8 cellular contexts compared by ENCODE assay signal in the genomic region with DNA sequence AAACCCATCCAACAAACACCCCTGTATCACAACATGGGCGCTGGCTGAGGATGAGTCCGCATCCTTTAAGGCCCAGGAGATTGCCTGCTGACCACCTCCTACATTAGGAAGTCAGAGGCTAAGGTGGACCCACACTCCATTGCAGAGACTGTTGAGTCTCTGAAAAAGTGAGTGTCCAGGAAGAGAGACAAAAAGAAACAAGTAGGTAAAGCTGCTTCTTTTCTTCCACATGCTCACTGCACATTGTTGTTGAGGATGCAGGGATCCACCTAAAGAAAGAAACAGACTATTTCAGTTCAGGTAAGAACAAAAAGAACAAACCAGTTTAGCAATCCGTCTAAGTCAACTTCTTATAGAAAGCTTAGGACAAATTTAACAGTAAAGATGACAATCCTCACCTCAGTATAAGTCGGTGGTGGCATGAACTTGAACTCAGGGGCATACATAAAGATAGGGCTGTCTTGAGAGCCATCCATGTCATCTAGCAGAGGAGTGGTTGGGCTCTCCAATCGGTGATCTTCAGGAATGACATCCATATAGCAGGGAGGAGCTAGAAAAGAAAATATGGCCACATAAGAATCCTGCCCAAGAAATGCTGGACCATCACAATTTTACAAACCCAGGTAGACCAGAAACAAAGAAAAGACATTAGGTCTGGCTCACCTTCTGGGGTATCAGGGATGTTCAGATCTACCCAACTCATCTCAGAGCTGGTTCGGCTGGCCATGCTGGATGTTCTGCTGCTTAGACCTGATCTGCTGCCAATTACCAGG. TPM values are rescaled to one million over a fixed set of nuclear protein-coding genes. Genes with fewer than 3 reads are reported as not detected.
DNase-seq lines count a peak whose midpoint lies in the region; ATAC-seq and TF ChIP-seq lines count a peak whose summit lies in the region.

No MANE protein-coding gene starts in this region.

- peak overlapping the region; percentile 99 for H3K27ac Mint-ChIP-seq in activated CD4-positive, alpha-beta T cell treated with anti-CD3 and anti-CD28 coated beads, Interleukin-2, amount 10 ng/mL, durations not matched to agents 7 days and 5 days

- POLR2A ChIA-PET in activated CD4-positive, alpha-beta T cell treated with anti-CD3 and anti-CD28 coated beads, Interleukin-2, amount 10 ng/mL, durations not matched to agents 7 days and 5 days (lab: Charles Lee): interaction anchor here (2.6 kb wide), 1 partner anchor 14 kb away, joined by 16 read pairs; no protein-coding TSS in a partner anchor

- no peaks in the 10 kb centered on the region for H3K27me3 Mint-ChIP-seq in activated CD4-positive, alpha-beta T cell treated with anti-CD3 and anti-CD28 coated beads, Interleukin-2, amount 10 ng/mL, durations not matched to agents 7 days and 5 days

- 53% methylated on average over 6 of the region's 6 CpGs for WGBS in liver
- 37% methylated on average over 6 of the region's 6 CpGs for WGBS in thymus

- DNase-seq in activated CD4-positive, alpha-beta T cell treated with anti-CD3 and anti-CD28 coated beads, Interleukin-2, amount 10 ng/mL, durations not matched to agents 7 days and 5 days: no peak
- no peak for DNase-seq in activated CD4-positive, alpha-beta T cell treated with anti-CD3 and anti-CD28 coated beads for 48 hours
- DNase-seq in adipocyte (ENCODE audit: low read depth) (no peak), COR-L47 (lab: John Stamatoyannopoulos, UW) (no peak)

- H3K27ac ChIP-seq in liver (ENCODE audit: low read depth in 1 of 2, low read length in 2 of 2) (peak overlapping the region; percentile 79 to 95), thymus (ENCODE audit: low read depth) (peak overlapping the region; percentile 95)

- CTCF ChIA-PET in activated CD4-positive, alpha-beta T cell treated with anti-CD3 and anti-CD28 coated beads, Interleukin-2, amount 10 ng/mL, durations not matched to agents 7 days and 5 days (lab: Charles Lee): interaction anchor here (1.0 to 13.2 kb wide), 4 partner anchors 10 to 30 kb away, joined by 4 to 154 read pairs (median 6); a partner anchor contains a TSS

- H3K36me3 ChIP-seq in adipocyte (ENCODE audit: control insufficient read depth, insufficient read depth, low read length, severe bottlenecking) (peaks cover 35% of the 10 kb centered on the region), liver (ENCODE audit: control insufficient read depth in 4 of 4, insufficient read depth in 3 of 4, low read depth in 1 of 4, low read length in 3 of 4) (peaks cover 6 to 29% (median 20%) of the 10 kb centered on the region in 4 donors), thymus (ENCODE audit: control insufficient read depth, insufficient read depth) (peaks cover 31% of the 10 kb centered on the region)

- TF ChIP-seq RAD21 in liver (IDR thresholded peaks at IDR 0.05): no peak

- ATAC-seq in HG03457 (IDR thresholded peaks at IDR 0.05; ENCODE audit: unreplicated experiment): no peak
- no peak for ATAC-seq in GM18868 (IDR thresholded peaks at IDR 0.05; ENCODE audit: unreplicated experiment)

- TF ChIP-seq CTCF in liver (IDR thresholded peaks at IDR 0.05; ENCODE audit: low read depth, low read length, missing input control): no peak

- peak overlapping the region; percentile 89 for H3K4me3 ChIP-seq in adipocyte (ENCODE audit: low read length)
- peak overlapping the region; percentile 63 to 100 (median 86) for H3K4me3 ChIP-seq in liver (ENCODE audit: low read depth in 1 of 3, low read length in 3 of 3)
- H3K4me3 ChIP-seq in thymus (ENCODE audit: low read length): peak overlapping the region; percentile 92

- peaks cover 54% of the 10 kb centered on the region for H3K36me3 Mint-ChIP-seq in activated CD4-positive, alpha-beta T cell treated with anti-CD3 and anti-CD28 coated beads, Interleukin-2, amount 10 ng/mL, durations not matched to agents 7 days and 5 days (ENCODE audit: low read depth)

- H3K9ac ChIP-seq in adipocyte (ENCODE audit: low read length): peak overlapping the region; percentile 95
- H3K9ac ChIP-seq in liver (ENCODE audit: low read depth in 1 of 2, low read length in 2 of 2): peak overlapping the region; percentile 86 to 89

- H3K27me3 ChIP-seq in adipocyte (replicated peaks; ENCODE audit: control insufficient read depth, insufficient read depth, low read length) (no peaks in the 10 kb centered on the region), liver (ENCODE audit: control insufficient read depth in 4 of 4, insufficient read depth in 4 of 4, low read length in 3 of 4) (no peaks in the 10 kb centered on the region), thymus (ENCODE audit: control insufficient read depth, insufficient read depth) (no peaks in the 10 kb centered on the region)

- H3K9me3 ChIP-seq in adipocyte (ENCODE audit: control insufficient read depth, low read length) (no peaks in the 10 kb centered on the region), liver (ENCODE audit: control insufficient read depth in 4 of 4, low read length in 3 of 4) (no peaks in the 10 kb centered on the region), thymus (ENCODE audit: control insufficient read depth) (peaks cover 2% of the 10 kb centered on the region)

- H3K4me1 ChIP-seq in adipocyte (ENCODE audit: control insufficient read depth, insufficient read depth, low read length) (peaks cover 51% of the 10 kb centered on the region), liver (ENCODE audit: control insufficient read depth in 4 of 4, insufficient read depth in 4 of 4, low read length in 3 of 4) (peaks cover 10 to 57% (median 36%) of the 10 kb centered on the region in 4 donors), thymus (ENCODE audit: control insufficient read depth, insufficient read depth, low read length) (peaks cover 9% of the 10 kb centered on the region)

- peaks cover 62% of the 10 kb centered on the region for H3K4me1 Mint-ChIP-seq in activated CD4-positive, alpha-beta T cell treated with anti-CD3 and anti-CD28 coated beads, Interleukin-2, amount 10 ng/mL, durations not matched to agents 7 days and 5 days

- no peaks in the 10 kb centered on the region for H3K9me3 Mint-ChIP-seq in activated CD4-positive, alpha-beta T cell treated with anti-CD3 and anti-CD28 coated beads, Interleukin-2, amount 10 ng/mL, durations not matched to agents 7 days and 5 days

- peak overlapping the region; percentile 94 for H3K4me3 Mint-ChIP-seq in activated CD4-positive, alpha-beta T cell treated with anti-CD3 and anti-CD28 coated beads, Interleukin-2, amount 10 ng/mL, durations not matched to agents 7 days and 5 days

TF ChIP-seq in liver, 16 proteins besides CTCF, POLR2A, EP300 and RAD21:
- TF ChIP-seq YY1 (IDR thresholded peaks at IDR 0.05): no peak
- TF ChIP-seq HNF4A (conservative IDR thresholded peaks at IDR 0.05): no peak
- no peak for TF ChIP-seq SP1 (IDR thresholded peaks at IDR 0.05)
- TF ChIP-seq TAF1 (conservative IDR thresholded peaks at IDR 0.05): no peak
- TF ChIP-seq EGR1 (IDR thresholded peaks at IDR 0.05; ENCODE audit: low read depth in 2 of 2): no peak
- TF ChIP-seq FOXA2 (IDR thresholded peaks at IDR 0.05): no peak
- TF ChIP-seq, protein P1, sequence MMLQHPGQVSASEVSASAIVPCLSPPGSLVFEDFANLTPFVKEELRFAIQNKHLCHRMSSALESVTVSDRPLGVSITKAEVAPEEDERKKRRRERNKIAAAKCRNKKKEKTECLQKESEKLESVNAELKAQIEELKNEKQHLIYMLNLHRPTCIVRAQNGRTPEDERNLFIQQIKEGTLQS (IDR thresholded peaks at IDR 0.05): no peak
- TF ChIP-seq, protein P2, sequence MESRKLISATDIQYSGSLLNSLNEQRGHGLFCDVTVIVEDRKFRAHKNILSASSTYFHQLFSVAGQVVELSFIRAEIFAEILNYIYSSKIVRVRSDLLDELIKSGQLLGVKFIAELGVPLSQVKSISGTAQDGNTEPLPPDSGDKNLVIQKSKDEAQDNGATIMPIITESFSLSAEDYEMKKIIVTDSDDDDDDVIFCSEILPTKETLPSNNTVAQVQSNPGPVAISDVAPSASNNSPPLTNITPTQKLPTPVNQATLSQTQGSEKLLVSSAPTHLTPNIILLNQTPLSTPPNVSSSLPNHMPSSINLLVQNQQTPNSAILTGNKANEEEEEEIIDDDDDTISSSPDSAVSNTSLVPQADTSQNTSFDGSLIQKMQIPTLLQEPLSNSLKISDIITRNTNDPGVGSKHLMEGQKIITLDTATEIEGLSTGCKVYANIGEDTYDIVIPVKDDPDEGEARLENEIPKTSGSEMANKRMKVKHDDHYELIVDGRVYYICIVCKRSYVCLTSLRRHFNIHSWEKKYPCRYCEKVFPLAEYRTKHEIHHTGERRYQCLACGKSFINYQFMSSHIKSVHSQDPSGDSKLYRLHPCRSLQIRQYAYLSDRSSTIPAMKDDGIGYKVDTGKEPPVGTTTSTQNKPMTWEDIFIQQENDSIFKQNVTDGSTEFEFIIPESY (IDR thresholded peaks at IDR 0.05): no peak
TF ChIP-seq in liver: peak in this region for 0.

RNA-seq across cellular contexts. Expression of a gene that starts 2.6 kb away (rescaled TPM):
- 100 to 1,000 TPM; 240 to 262 TPM for total RNA-seq in activated CD4-positive, alpha-beta T cell treated with anti-CD3 and anti-CD28 coated beads, Interleukin-2, amount 10 ng/mL, durations not matched to agents 7 days and 5 days
- 100 to 1,000 TPM in 1 of 2 donors, 10 to 100 TPM in 1; 84.7 to 223 TPM for total RNA-seq in liver
- 10 to 100 TPM; 53.8 to 99.2 TPM for polyA plus RNA-seq in liver
- polyA plus RNA-seq in thymus: 1,022 TPM

RNA-seq across cellular contexts. Expression of a gene that starts 27.7 kb away (rescaled TPM):
- total RNA-seq in activated CD4-positive, alpha-beta T cell treated with anti-CD3 and anti-CD28 coated beads, Interleukin-2, amount 10 ng/mL, durations not matched to agents 7 days and 5 days: not detected
- 10 to 100 TPM; 68.0 to 80.5 TPM for total RNA-seq in liver
- polyA plus RNA-seq in liver (100 to 1,000 TPM; 115 to 138 TPM), thymus (0.62 TPM)

RNA-seq across cellular contexts. Expression of a gene that starts 29.3 kb away (rescaled TPM):
- 10 to 100 TPM; 27.3 to 29.2 TPM for total RNA-seq in activated CD4-positive, alpha-beta T cell treated with anti-CD3 and anti-CD28 coated beads, Interleukin-2, amount 10 ng/mL, durations not matched to agents 7 days and 5 days
- total RNA-seq in liver: 10 to 100 TPM; 11.9 to 12.7 TPM
- polyA plus RNA-seq in liver: 10 to 100 TPM; 19.8 to 23.4 TPM
- polyA plus RNA-seq in thymus: 89.6 TPM

RNA-seq across cellular contexts. Expression of a gene that starts 29.4 kb away (rescaled TPM):
- 1 to 10 TPM; 2.0 to 2.2 TPM for total RNA-seq in activated CD4-positive, alpha-beta T cell treated with anti-CD3 and anti-CD28 coated beads, Interleukin-2, amount 10 ng/mL, durations not matched to agents 7 days and 5 days
- under 1 TPM in 1 of 2 donors, not detected in 1; 0.17 TPM for total RNA-seq in liver
- polyA plus RNA-seq in liver: under 1 TPM; 0.06 to 0.13 TPM
- polyA plus RNA-seq in thymus: 0.89 TPM

RNA-seq across cellular contexts. Expression of a gene that starts 36.0 kb away (rescaled TPM):
- 10 to 100 TPM; 49.5 to 57.5 TPM for total RNA-seq in activated CD4-positive, alpha-beta T cell treated with anti-CD3 and anti-CD28 coated beads, Interleukin-2, amount 10 ng/mL, durations not matched to agents 7 days and 5 days
- total RNA-seq in liver: 1 to 10 TPM; 6.5 to 8.6 TPM
- 1 to 10 TPM; 4.6 to 6.0 TPM for polyA plus RNA-seq in liver
- 22.0 TPM for polyA plus RNA-seq in thymus

Comparison
In these comparisons a context has a peak if more than half of its experiments do, and no peak if none do; other contexts are left out.
1. RNA of a gene that starts 27.7 kb away (total RNA-seq): 68.0 to 80.5 TPM in liver; not detected in activated CD4-positive, alpha-beta T cell treated with anti-CD3 and anti-CD28 coated beads, Interleukin-2, amount 10 ng/mL, durations not matched to agents 7 days and 5 days; every median in the first group is over 10 times any median in the second.
2. Peak in every context shown above with its lines, with median percentiles within 50 percentile points of each other: H3K4me3 ChIP-seq.